In genomic region chr6:73381531-73381930, GRCh38 we compare ENCODE assay signal across 12 cellular contexts. TPM values are rescaled to one million over a fixed set of nuclear protein-coding genes. Genes with fewer than 3 reads are reported as not detected.
"Had no signal": no experiment of that assay in that cellular context is flagged by ENCODE, and none has a peak within 500 bp of the region (broad histone marks: within the 10 kb centered on the region; RNA-seq: fewer than 3 reads in every experiment).

No MANE protein-coding gene starts in this region.

RNA-seq across cellular contexts. Expression of gene OOEP, which starts 11.8 kb away (rescaled TPM):
- total RNA-seq: OCI-LY7, PC-3, Peyer's patch, Right ventricle myocardium inferior, Right ventricle myocardium superior, RPMI7951, SJCRH30, SJSA1, SK-MEL-5 had no signal
- polyA plus RNA-seq: SK-N-SH had no signal

RNA-seq across cellular contexts. Expression of gene DDX43, which starts 13.1 kb away (rescaled TPM):
- total RNA-seq: OCI-LY7, PC-3, RPMI7951, SJCRH30, SJSA1, SK-MEL-5 had no signal
- polyA plus RNA-seq: SK-N-SH had no signal

RNA-seq across cellular contexts. Expression of gene KHDC3L, which starts 19.1 kb away (rescaled TPM):
- total RNA-seq: OCI-LY7, PC-3, PC-9, Peyer's patch, Right ventricle myocardium inferior, Right ventricle myocardium superior, RPMI7951, SJCRH30, SJSA1, SK-MEL-5, T-cell had no signal
- polyA plus RNA-seq: SK-N-SH had no signal

RNA-seq across cellular contexts. Expression of gene DPPA5, which starts 27.5 kb away (rescaled TPM):
- total RNA-seq: OCI-LY7, PC-3, PC-9, Peyer's patch, Right ventricle myocardium inferior, Right ventricle myocardium superior, RPMI7951, SJCRH30, SJSA1, SK-MEL-5, T-cell had no signal
- polyA plus RNA-seq: SK-N-SH had no signal
